Comparison of ENCODE assay signal across 15 cellular contexts in the genomic region with DNA sequence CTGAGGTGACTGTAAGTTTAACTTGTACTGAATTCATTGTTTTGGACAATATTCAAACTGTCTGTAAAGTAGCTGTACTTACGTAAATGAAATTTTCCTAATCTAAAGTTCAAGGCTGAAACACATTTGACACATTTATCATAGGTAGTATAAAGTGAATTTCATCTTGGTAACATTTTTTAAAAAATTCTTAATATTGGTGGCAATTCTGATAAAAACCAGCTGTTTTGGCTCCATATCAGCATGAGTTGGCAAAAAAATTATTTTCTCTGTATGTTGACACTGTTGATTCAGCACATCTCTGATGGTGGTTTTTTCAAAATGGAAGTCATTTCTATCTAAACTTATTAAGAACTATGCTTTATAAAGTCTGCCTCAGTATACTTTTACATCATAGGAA. TPM values are rescaled to one million over a fixed set of nuclear protein-coding genes. Genes with fewer than 3 reads are reported as not detected.
DNase-seq lines count a peak whose midpoint lies in the region; TF ChIP-seq lines count a peak whose summit lies in the region.
"Had no signal": no experiment of that assay in that cellular context is flagged by ENCODE, and none has a peak within 500 bp of the region (broad histone marks: within the 10 kb centered on the region; RNA-seq: fewer than 3 reads in every experiment).

No MANE protein-coding gene starts in this region.

- no peaks in the 10 kb centered on the region for H3K9me2 ChIP-seq in PC-9 (ENCODE audit: insufficient read depth)

- H3K4me1 ChIP-seq in adipocyte (ENCODE audit: control insufficient read depth, insufficient read depth, low read length) (peaks cover 5% of the 10 kb centered on the region), PC-9 (replicated peaks; ENCODE audit: insufficient read depth) (no peaks in the 10 kb centered on the region)

- H3K4me3 ChIP-seq in adipocyte (ENCODE audit: low read length) (no peak overlapping the region), PC-9 (no peak overlapping the region)

- H3K79me2 ChIP-seq in PC-9 (ENCODE audit: low read depth) = no peaks in the 10 kb centered on the region

- intact Hi-C loops in PC-9 (cut with micrococcal nuclease; ENCODE audit: unreplicated experiment) = no loop called here

- H3K27me3 Mint-ChIP-seq in osteocyte (ENCODE audit: unreplicated experiment) = peaks cover 10% of the 10 kb centered on the region

- H3K9me3 ChIP-seq in adipocyte (ENCODE audit: control insufficient read depth, low read length) = no peaks in the 10 kb centered on the region
- no peaks in the 10 kb centered on the region for H3K9me3 ChIP-seq in PC-9 (ENCODE audit: insufficient read depth, low read depth)

- POLR2A ChIA-PET in RWPE1 (lab: Yijun Ruan, JAX; ENCODE audit: low non-redundant PET) = no interaction called here
- POLR2A ChIA-PET in PC-9 (lab: Charles Lee; ENCODE audit: unreplicated experiment) = no interaction called here

- H3K4me1 Mint-ChIP-seq in osteocyte (ENCODE audit: unreplicated experiment) = peaks cover 15% of the 10 kb centered on the region

- no peaks in the 10 kb centered on the region for H3F3A ChIP-seq in PC-9 (ENCODE audit: insufficient read depth, low read depth)

- no peaks in the 10 kb centered on the region for H3K36me3 Mint-ChIP-seq in osteocyte (ENCODE audit: unreplicated experiment)

- H3K4me2 ChIP-seq in PC-9 = no peak overlapping the region

- in situ Hi-C loops in G401 (cut with HindIII; ENCODE audit: low sequenced_read_pairs) = no loop called here

- H3K27me3 ChIP-seq in adipocyte (replicated peaks; ENCODE audit: control insufficient read depth, insufficient read depth, low read length) (peaks cover 6% of the 10 kb centered on the region), PC-9 (ENCODE audit: insufficient read depth, low read depth) (no peaks in the 10 kb centered on the region)

- H3K9ac ChIP-seq in adipocyte (ENCODE audit: low read length) = no peak overlapping the region

- peak; percentile 10 for DNase-seq in GM03348 (ENCODE audit: low spot score)
- DNase-seq in adipocyte (ENCODE audit: low read depth) = peak; percentile 53
- peak; percentile 20 for DNase-seq in fibroblast of gingiva (ENCODE audit: low read depth)
- DNase-seq in osteocyte (ENCODE audit: extremely low spot score, unreplicated experiment) = no peak
- no peak for DNase-seq in RWPE1 (ENCODE audit: low spot score)
- no peak for DNase-seq in G401 (ENCODE audit: low spot score)
- DNase-seq in PC-9 = no peak
- DNase-seq: DMS 273 treated with DMSO at 0.1 percent for 48 hours, DND-41, HCEC 1CT, NCI-H1417 treated with DMSO at 0.1 percent for 48 hours, NCI-H1930, NCI-H226, NCI-H526, PC-3 had no signal

- H3K9me3 Mint-ChIP-seq in osteocyte (ENCODE audit: unreplicated experiment) = no peaks in the 10 kb centered on the region

- no peaks in the 10 kb centered on the region for H3K36me3 ChIP-seq in adipocyte (ENCODE audit: control insufficient read depth, insufficient read depth, low read length, severe bottlenecking)
- no peaks in the 10 kb centered on the region for H3K36me3 ChIP-seq in PC-9 (ENCODE audit: low read depth)

- no peak overlapping the region for H2AFZ ChIP-seq in PC-9

- CTCF ChIA-PET in RWPE1 (lab: Yijun Ruan, JAX) = no interaction called here
- CTCF ChIA-PET in PC-9 (lab: Charles Lee) = no interaction called here

- BruUV-seq in PC-9 (replicated peaks; lab: Mats Ljungman, UMichigan) = no TSS peak

- H3K27ac ChIP-seq in RWPE1 = no peak overlapping the region
- H3K27ac ChIP-seq in PC-9 = no peak overlapping the region

- H4K20me1 ChIP-seq in PC-9 (ENCODE audit: insufficient read depth) = no peaks in the 10 kb centered on the region

- H3K27ac Mint-ChIP-seq in osteocyte (ENCODE audit: unreplicated experiment) = peak overlapping the region; percentile 18

- H3K4me3 Mint-ChIP-seq in osteocyte (ENCODE audit: unreplicated experiment) = no peak overlapping the region

- TF ChIP-seq CTCF in osteocyte (IDR thresholded peaks at IDR 0.05) = no peak
- no peak for TF ChIP-seq CTCF in RWPE1 (conservative IDR thresholded peaks at IDR 0.05; ENCODE audit: low read depth)
- no peak for TF ChIP-seq CTCF in PC-9 (conservative IDR thresholded peaks at IDR 0.05)

RNA-seq across cellular contexts. Expression of gene CXorf58, which starts 30.9 kb away (rescaled TPM):
- not detected in 2 replicates for total RNA-seq in osteocyte
- not detected in 2 replicates for total RNA-seq in G401 (2014; rRNA removed; shearing (Covaris generic))
- 0.20 TPM in 1 of 2 replicates, not detected in the other for total RNA-seq in PC-9 (2021)
- total RNA-seq: PC-3 had no signal

RNA-seq across cellular contexts. Expression of gene APOO, which starts 31.0 kb away (rescaled TPM):
- total RNA-seq in osteocyte = 35.4 and 47.4 TPM in 2 replicates
- 21.0 and 21.9 TPM in 2 replicates for total RNA-seq in G401 (2014; rRNA removed; shearing (Covaris generic))
- total RNA-seq in PC-9 (2021) = 25.5 and 42.3 TPM in 2 replicates

Comparison
In these comparisons a context has a peak if more than half of its experiments do, and no peak if none do; other contexts are left out.
1. DNase-seq: peak in GM03348 (single experiment), adipocyte (single experiment) and fibroblast of gingiva (single experiment); none in osteocyte (single experiment), RWPE1 (single experiment), G401 (single experiment) and PC-9 (0 of 2).